9 cellular contexts compared by ENCODE assay signal in the genomic region with DNA sequence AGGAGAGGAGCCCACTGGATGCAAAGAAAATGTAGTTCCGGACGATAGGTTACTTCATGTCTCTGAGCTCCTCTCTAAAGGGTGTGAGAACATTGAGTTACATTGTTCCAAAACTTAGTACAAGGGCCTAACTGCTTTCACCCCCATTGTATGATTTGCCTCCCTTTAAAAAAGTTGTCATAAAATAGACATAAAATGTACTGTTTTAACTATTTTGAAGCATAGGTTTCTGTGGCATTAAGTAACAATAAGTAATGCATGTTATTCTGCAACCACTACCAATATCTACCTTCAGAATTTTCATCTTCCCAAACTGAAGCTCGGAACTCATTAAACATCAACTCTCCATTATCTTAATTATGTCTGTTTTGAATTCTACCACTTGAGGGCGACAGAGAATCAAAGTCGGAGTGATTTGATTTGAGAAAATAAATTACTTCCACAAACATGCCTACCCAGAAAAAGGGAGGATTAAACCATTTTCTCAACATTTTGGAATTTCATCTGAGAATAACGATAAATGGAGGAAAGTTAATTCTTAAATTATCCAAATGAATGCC. TPM values are rescaled to one million over a fixed set of nuclear protein-coding genes. Genes with fewer than 3 reads are reported as not detected.
A peak's percentile ranks its signal among the peaks of the same experiment; 100 is the strongest.
DNase-seq lines count a peak whose midpoint lies in the region; ATAC-seq and TF ChIP-seq lines count a peak whose summit lies in the region.
"Had no signal": no experiment of that assay in that cellular context is flagged by ENCODE, and none has a peak within 500 bp of the region (broad histone marks: within the 10 kb centered on the region; RNA-seq: fewer than 3 reads in every experiment).

No MANE protein-coding gene starts in this region.

- no peaks in the 10 kb centered on the region for H4K20me1 ChIP-seq in GM23248 (ENCODE audit: insufficient read depth)
- H4K20me1 ChIP-seq in fibroblast of lung (ENCODE audit: control insufficient read depth, extremely low read depth, insufficient read depth, low read length), result no peaks in the 10 kb centered on the region

- H3K9me2 ChIP-seq in GM23248 (ENCODE audit: insufficient read depth), result no peaks in the 10 kb centered on the region

- WGBS in GM23248 (ENCODE audit: low coverage in 1 of 2, low lambda C conversion rate in 2 of 2, missing lambda C conversion rate in 2 of 2), 2 experiments, result 21 to 25% methylated on average over 6 of the region's 6 CpGs
- WGBS in stomach, 5 donors, result 34 to 45% (median 37%) methylated on average over 6 of the region's 6 CpGs

- intact Hi-C loops in stomach (cut with DNase I; ENCODE audit: low total_unique reads), result no loop called here

- H3K4me3 ChIP-seq in BE2C (ENCODE audit: low read depth, low read length) (no peak overlapping the region), GM23248 (no peak overlapping the region), fibroblast of lung (replicated peaks in 1 of 4; ENCODE audit: control extremely low read depth in 1 of 4, insufficient read depth in 1 of 4, low read depth in 3 of 4, low read length in 4 of 4) (no peak overlapping the region), stomach (no peak overlapping the region)

- in situ Hi-C loops in GM23248 (cut with MboI), result loop anchor here (25.0 kb wide), 1 partner anchor 1921 kb away; no protein-coding TSS in a partner anchor

- H3K27me3 Mint-ChIP-seq in stimulated activated memory B cell treated with anti-CD40 and anti-IgM and Interleukin-4, amounts not matched to agents 10 μg/mL and 1 μg/mL and 100 μg/mL, for 72 hours, result peaks cover 51% of the 10 kb centered on the region

- H2AFZ ChIP-seq in GM23248 (no peak overlapping the region), fibroblast of lung (ENCODE audit: low read length) (no peak overlapping the region)

- H3F3A ChIP-seq in GM23248 (ENCODE audit: insufficient read depth), result 0 out of 2 replicates have a peak, but pooled peaks cover 9% of the 10 kb centered on the region

- H3K36me3 ChIP-seq in BE2C (no peaks in the 10 kb centered on the region), GM23248 (ENCODE audit: low read depth) (no peaks in the 10 kb centered on the region), fibroblast of lung (ENCODE audit: control insufficient read depth, insufficient read depth, low read length) (no peaks in the 10 kb centered on the region), stomach (no peaks in the 10 kb centered on the region)

- H3K79me2 ChIP-seq in GM23248 (ENCODE audit: insufficient read depth) (no peaks in the 10 kb centered on the region), fibroblast of lung (ENCODE audit: control insufficient read depth, insufficient read depth, low read length) (no peaks in the 10 kb centered on the region)

- TF ChIP-seq EP300 in stomach (IDR thresholded peaks at IDR 0.05), result no peak

- TF ChIP-seq CTCF in BE2C (IDR thresholded peaks at IDR 0.05; ENCODE audit: low read depth, low read length) (peak; percentile 62), fibroblast of lung (conservative IDR thresholded peaks at IDR 0.05 in 1 of 2, IDR thresholded peaks at IDR 0.05 in 1 of 2; ENCODE audit: low read depth in 1 of 2, low read length in 2 of 2) (peak; percentile 37 to 62), stomach (IDR thresholded peaks at IDR 0.05) (peak in 4 of 7 experiments; percentile 12 to 51 (median 40))

- H3K27me3 ChIP-seq in BE2C (peaks cover 41% of the 10 kb centered on the region), GM23248 (replicated peaks; ENCODE audit: insufficient read depth) (no peaks in the 10 kb centered on the region), fibroblast of lung (ENCODE audit: control insufficient read depth, insufficient read depth, low read length) (peaks cover 27% of the 10 kb centered on the region), stomach (peaks cover 8 to 69% (median 32%) of the 10 kb centered on the region in 3 donors)

- H3K27ac Mint-ChIP-seq in stimulated activated memory B cell treated with anti-CD40 and anti-IgM and Interleukin-4, amounts not matched to agents 10 μg/mL and 1 μg/mL and 100 μg/mL, for 72 hours, result no peak overlapping the region

- H3K9ac ChIP-seq in GM23248 (no peak overlapping the region), fibroblast of lung (ENCODE audit: insufficient read depth, low read length) (no peak overlapping the region)

- no peaks in the 10 kb centered on the region for H3K4me1 ChIP-seq in BE2C
- 0 out of 2 replicates have a peak, but pooled peaks cover 2% of the 10 kb centered on the region for H3K4me1 ChIP-seq in GM23248 (ENCODE audit: insufficient read depth)
- H3K4me1 ChIP-seq in fibroblast of lung (ENCODE audit: control insufficient read depth, extremely low read depth, insufficient read depth, low read length), result no peaks in the 10 kb centered on the region
- peaks cover 9 to 16% (median 11%) of the 10 kb centered on the region in 4 donors for H3K4me1 ChIP-seq in stomach

- no peaks in the 10 kb centered on the region for H3K36me3 Mint-ChIP-seq in stimulated activated memory B cell treated with anti-CD40 and anti-IgM and Interleukin-4, amounts not matched to agents 10 μg/mL and 1 μg/mL and 100 μg/mL, for 72 hours

- H3K9me3 ChIP-seq in BE2C, result no peaks in the 10 kb centered on the region
- H3K9me3 ChIP-seq in GM23248 (ENCODE audit: low read depth), result no peaks in the 10 kb centered on the region
- no peaks in the 10 kb centered on the region for H3K9me3 ChIP-seq in fibroblast of lung (ENCODE audit: control insufficient read depth, insufficient read depth, low read depth, low read length)
- H3K9me3 ChIP-seq in stomach, result no peaks in the 10 kb centered on the region

- H3K27ac ChIP-seq in GM23248 (no peak overlapping the region), fibroblast of lung (ENCODE audit: insufficient read depth, low read length) (no peak overlapping the region), stomach (no peak overlapping the region)

- ATAC-seq in HG02610 (IDR thresholded peaks at IDR 0.05; ENCODE audit: unreplicated experiment) (no peak), GM19351 (IDR thresholded peaks at IDR 0.05; ENCODE audit: unreplicated experiment) (no peak)
- ATAC-seq in stimulated activated memory B cell treated with anti-CD40 and anti-IgM and Interleukin-4, amounts not matched to agents 10 μg/mL and 1 μg/mL and 100 μg/mL, for 72 hours, result no peak

- no peaks in the 10 kb centered on the region for H3K9me3 Mint-ChIP-seq in stimulated activated memory B cell treated with anti-CD40 and anti-IgM and Interleukin-4, amounts not matched to agents 10 μg/mL and 1 μg/mL and 100 μg/mL, for 72 hours

- TF ChIP-seq POLR2A in stomach (IDR thresholded peaks at IDR 0.05), result no peak

- no peaks in the 10 kb centered on the region for H3K4me1 Mint-ChIP-seq in stimulated activated memory B cell treated with anti-CD40 and anti-IgM and Interleukin-4, amounts not matched to agents 10 μg/mL and 1 μg/mL and 100 μg/mL, for 72 hours

- H3K4me3 Mint-ChIP-seq in stimulated activated memory B cell treated with anti-CD40 and anti-IgM and Interleukin-4, amounts not matched to agents 10 μg/mL and 1 μg/mL and 100 μg/mL, for 72 hours, result no peak overlapping the region

- peak overlapping the region; percentile 10 for H3K4me2 ChIP-seq in GM23248 (ENCODE audit: unreplicated experiment)
- H3K4me2 ChIP-seq in fibroblast of lung (ENCODE audit: extremely low read depth, insufficient read depth, low read length), result no peak overlapping the region

- DNase-seq in BE2C (no peak), GM23248 (peak; percentile 63), RPMI7951 (ENCODE audit: low read depth) (peak; percentile 51), fibroblast of lung (ENCODE audit: low read depth in 2 of 2) (peak; percentile 33 to 64), stomach (no peak)

RNA-seq across cellular contexts. Expression of a gene that starts 2.7 kb away (rescaled TPM):
- polyA plus RNA-seq in BE2C (2012; ENCODE audit: insufficient read depth, insufficient read length, low read depth), result not detected
- 1.3 TPM in 1 of 2 replicates, not detected in the other for total RNA-seq in GM23248 (2014; rRNA removed; shearing (Covaris generic))
- 0.34 and 0.50 TPM in 2 replicates for polyA plus RNA-seq in GM23248 (2016; fragmentation: Nextera tagmentation; extraction: Ambion mirVana)
- total RNA-seq in RPMI7951 (2014; rRNA removed; shearing (Covaris generic)), result not detected in 2 replicates
- not detected in 2 replicates for total RNA-seq in fibroblast of lung
- polyA plus RNA-seq in fibroblast of lung, result not detected in 2 replicates
- polyA plus RNA-seq in fibroblast of lung (2012), result not detected in 2 replicates
- polyA minus RNA-seq in fibroblast of lung (ENCODE audit: low replicate concordance), result 0.94 TPM in 1 of 2 replicates, not detected in the other
- under 1 TPM in 1 of 5 donors, not detected in 4; 0.55 TPM for total RNA-seq in stomach
- not detected for polyA plus RNA-seq in stomach
- total RNA-seq: subcutaneous adipose tissue had no signal

RNA-seq across cellular contexts. Expression of a gene that starts 18.1 kb away (rescaled TPM):
- polyA plus RNA-seq in BE2C (2012; ENCODE audit: insufficient read depth, insufficient read length, low read depth), result not detected
- not detected in 2 replicates for total RNA-seq in GM23248 (2014; rRNA removed; shearing (Covaris generic))
- polyA plus RNA-seq in GM23248 (2016; fragmentation: Nextera tagmentation; extraction: Ambion mirVana), result not detected in 2 replicates
- total RNA-seq in RPMI7951 (2014; rRNA removed; shearing (Covaris generic)), result not detected in 2 replicates
- not detected in 2 replicates for total RNA-seq in fibroblast of lung
- polyA plus RNA-seq in fibroblast of lung, result not detected in 2 replicates
- polyA plus RNA-seq in fibroblast of lung (2012), result not detected in 2 replicates
- polyA minus RNA-seq in fibroblast of lung (ENCODE audit: low replicate concordance), result not detected in 2 replicates
- not detected for total RNA-seq in stomach
- polyA plus RNA-seq in stomach, result not detected
- total RNA-seq: subcutaneous adipose tissue had no signal

RNA-seq across cellular contexts. Expression of a gene that starts 30.1 kb away (rescaled TPM):
- polyA plus RNA-seq in BE2C (2012; ENCODE audit: insufficient read depth, insufficient read length, low read depth), result 1.5 TPM
- total RNA-seq in GM23248 (2014; rRNA removed; shearing (Covaris generic)), result 29,310 and 34,986 TPM in 2 replicates
- polyA plus RNA-seq in GM23248 (2016; fragmentation: Nextera tagmentation; extraction: Ambion mirVana) (17,437 and 17,601 TPM in 2 replicates), fibroblast of lung (80.7 and 227 TPM in 2 replicates), stomach (10 to 100 TPM; 17.9 to 45.4 (median 20.7) TPM)
- 10.1 and 11.7 TPM in 2 replicates for total RNA-seq in RPMI7951 (2014; rRNA removed; shearing (Covaris generic))
- total RNA-seq in fibroblast of lung (8.9 and 158 TPM in 2 replicates), stomach (100 to 1,000 TPM in 3 of 5 donors, 10 to 100 TPM in 2; 12.1 to 218 (median 109) TPM)
- 47.2 and 125 TPM in 2 replicates for polyA plus RNA-seq in fibroblast of lung (2012)
- 13.1 and 25.9 TPM in 2 replicates for polyA minus RNA-seq in fibroblast of lung (ENCODE audit: low replicate concordance)

Comparison
In these comparisons a context has a peak if more than half of its experiments do, and no peak if none do; other contexts are left out.
1. DNase-seq: peak in GM23248 (single experiment), RPMI7951 (single experiment) and fibroblast of lung (2 of 2); none in BE2C (single experiment) and stomach (single experiment).
2. RNA of a gene that starts 30.1 kb away (total RNA-seq): 29,310 to 34,986 TPM in GM23248; 12.1 to 218 TPM in stomach, 10.1 to 11.7 TPM in RPMI7951 and 8.9 to 158 TPM in fibroblast of lung; every median in the first group is over 100 times any median in the second.
3. Peak in every context shown above with its lines, with median percentiles within 50 percentile points of each other: CTCF ChIP-seq.